ENCODE assay signal across 8 cellular contexts in the genomic region with DNA sequence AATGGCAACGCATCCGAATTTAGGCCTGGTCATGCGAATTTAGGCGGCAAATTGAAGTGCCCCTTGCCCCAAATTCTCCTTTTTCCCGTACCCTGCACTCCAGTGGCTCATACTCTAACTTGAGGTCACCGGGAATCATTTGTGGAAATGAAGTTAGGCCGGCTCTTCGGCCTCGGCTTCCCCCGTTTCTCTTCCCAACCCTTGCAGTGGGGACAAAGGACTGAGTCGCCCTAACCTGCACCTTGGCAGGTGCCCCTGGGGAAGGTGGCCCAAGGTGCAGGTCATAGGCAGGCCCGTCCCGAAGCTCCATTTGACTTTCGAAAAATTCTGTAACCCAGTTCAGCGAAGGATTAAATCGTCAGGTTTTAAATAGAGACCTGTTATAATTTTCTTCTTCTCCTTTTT. TPM values are rescaled to one million over a fixed set of nuclear protein-coding genes. Genes with fewer than 3 reads are reported as not detected.
DNase-seq lines count a peak whose midpoint lies in the region; ATAC-seq, FAIRE-seq and TF ChIP-seq lines count a peak whose summit lies in the region.

No MANE protein-coding gene starts in this region.

- no peak for TF ChIP-seq CTCF in keratinocyte (optimal IDR thresholded peaks at IDR 0.05 in 1 of 3, IDR thresholded peaks at IDR 0.05 in 1 of 3, conservative IDR thresholded peaks at IDR 0.05 in 1 of 3; ENCODE audit: extremely low read depth in 1 of 3, insufficient read depth in 2 of 3, low read length in 3 of 3)

- peak overlapping the region; percentile 81 for H3K4me3 Mint-ChIP-seq in activated naive CD4-positive, alpha-beta T cell treated with anti-CD3 and anti-CD28 coated beads, Interleukin-2, amount 10 ng/mL, durations not matched to agents 7 days and 5 days
- H3K4me3 Mint-ChIP-seq in activated naive CD8-positive, alpha-beta T cell, result peak overlapping the region; percentile 88

- peak overlapping the region; percentile 73 for H3K27ac Mint-ChIP-seq in activated naive CD4-positive, alpha-beta T cell treated with anti-CD3 and anti-CD28 coated beads, Interleukin-2, amount 10 ng/mL, durations not matched to agents 7 days and 5 days
- peak overlapping the region; percentile 80 for H3K27ac Mint-ChIP-seq in activated naive CD8-positive, alpha-beta T cell

- H2AFZ ChIP-seq in keratinocyte (ENCODE audit: control insufficient read depth, low read length), result peak overlapping the region; percentile 93

- H3K9me1 ChIP-seq in keratinocyte (ENCODE audit: control insufficient read depth, extremely low read depth, insufficient read depth, low read length), result no peaks in the 10 kb centered on the region

- H3K4me1 ChIP-seq in keratinocyte (ENCODE audit: control insufficient read depth, extremely low read depth, insufficient read depth, low read length), result peaks cover 8% of the 10 kb centered on the region

- H3K36me3 Mint-ChIP-seq in activated naive CD4-positive, alpha-beta T cell treated with anti-CD3 and anti-CD28 coated beads, Interleukin-2, amount 10 ng/mL, durations not matched to agents 7 days and 5 days, result no peaks in the 10 kb centered on the region
- no peaks in the 10 kb centered on the region for H3K36me3 Mint-ChIP-seq in activated naive CD8-positive, alpha-beta T cell

- no peaks in the 10 kb centered on the region for H4K20me1 ChIP-seq in keratinocyte (ENCODE audit: control insufficient read depth, extremely low read depth, insufficient read depth, low read length)

- H3K4me1 Mint-ChIP-seq in activated naive CD4-positive, alpha-beta T cell treated with anti-CD3 and anti-CD28 coated beads, Interleukin-2, amount 10 ng/mL, durations not matched to agents 7 days and 5 days, result peaks cover 23% of the 10 kb centered on the region
- H3K4me1 Mint-ChIP-seq in activated naive CD8-positive, alpha-beta T cell (ENCODE audit: low read depth), result peaks cover 24% of the 10 kb centered on the region

- no peaks in the 10 kb centered on the region for H3K9me3 Mint-ChIP-seq in activated naive CD4-positive, alpha-beta T cell treated with anti-CD3 and anti-CD28 coated beads, Interleukin-2, amount 10 ng/mL, durations not matched to agents 7 days and 5 days
- no peaks in the 10 kb centered on the region for H3K9me3 Mint-ChIP-seq in activated naive CD8-positive, alpha-beta T cell (ENCODE audit: low read depth)

- H3K27me3 ChIP-seq in keratinocyte (ENCODE audit: control insufficient read depth, extremely low read depth, insufficient read depth, low read length), result no peaks in the 10 kb centered on the region

- peak overlapping the region; percentile 97 for H3K4me2 ChIP-seq in keratinocyte (ENCODE audit: control insufficient read depth, extremely low read depth, insufficient read depth, low read depth, low read length)

- no peaks in the 10 kb centered on the region for H3K9me3 ChIP-seq in keratinocyte (ENCODE audit: control insufficient read depth, low read depth, low read length)

- peak overlapping the region; percentile 71 to 82 (median 78) for H3K4me3 ChIP-seq in keratinocyte (ENCODE audit: control insufficient read depth in 2 of 3, extremely low read depth in 1 of 3, insufficient read depth in 2 of 3, low read depth in 1 of 3, low read length in 3 of 3)

- CTCF ChIA-PET in activated naive CD4-positive, alpha-beta T cell treated with anti-CD3 and anti-CD28 coated beads, Interleukin-2, amount 10 ng/mL, durations not matched to agents 7 days and 5 days (lab: Charles Lee), result interaction anchor here (0.9 to 1.8 kb wide), 8 partner anchors 32 to 289 kb away, joined by 3 to 7 read pairs (median 4); no protein-coding TSS in a partner anchor

- peak overlapping the region; percentile 70 for H3K27ac ChIP-seq in keratinocyte (ENCODE audit: control insufficient read depth, insufficient read depth, low read length)
- peak overlapping the region; percentile 92 for H3K27ac ChIP-seq in temporal lobe (ENCODE audit: low read depth, low read length)

- peaks cover 4% of the 10 kb centered on the region for H3K27me3 Mint-ChIP-seq in activated naive CD4-positive, alpha-beta T cell treated with anti-CD3 and anti-CD28 coated beads, Interleukin-2, amount 10 ng/mL, durations not matched to agents 7 days and 5 days
- no peaks in the 10 kb centered on the region for H3K27me3 Mint-ChIP-seq in activated naive CD8-positive, alpha-beta T cell

- no peak for DNase-seq in activated naive CD4-positive, alpha-beta T cell treated with anti-CD3 and anti-CD28 coated beads, Interleukin-2, amount 10 ng/mL, durations not matched to agents 7 days and 5 days
- DNase-seq in activated naive CD4-positive, alpha-beta T cell treated with Interleukin-2 at 50 U/mL for 16 hours, result no peak
- DNase-seq in keratinocyte (ENCODE audit: low read depth, low spot score), result no peak
- DNase-seq in NCI-H524 treated with DMSO at 0.1 percent for 48 hours (lab: John Stamatoyannopoulos, UW), result no peak

- no peak for FAIRE-seq in keratinocyte (lab: Jason Lieb, UNC)

- no peaks in the 10 kb centered on the region for H3K36me3 ChIP-seq in keratinocyte (ENCODE audit: control insufficient read depth in 2 of 2, extremely low read depth in 1 of 2, insufficient read depth in 2 of 2, low read length in 2 of 2)

- no peaks in the 10 kb centered on the region for H3K79me2 ChIP-seq in keratinocyte (ENCODE audit: control insufficient read depth, insufficient read depth, low read length)

- H3K9ac ChIP-seq in keratinocyte (ENCODE audit: control insufficient read depth, extremely low read depth, insufficient read depth, low read length), result peak overlapping the region; percentile 86

- dilution Hi-C loops in keratinocyte (cut with MboI; ENCODE audit: extremely low pct_ligation_motif_present, low sequenced_read_pairs), result no loop called here

- ATAC-seq in HG02798 (IDR thresholded peaks at IDR 0.05; ENCODE audit: poor library complexity, unreplicated experiment) (no peak), HG03108 (IDR thresholded peaks at IDR 0.05; ENCODE audit: unreplicated experiment) (no peak)

RNA-seq across cellular contexts. Expression of a gene that starts 0.8 kb away (rescaled TPM):
- polyA plus RNA-seq in keratinocyte, result 7.3 to 15.9 TPM (median 15.6 TPM) in 3 replicates
- polyA plus RNA-seq in keratinocyte (2011; ENCODE audit: low read depth), result 3.5 TPM
- 9.0 and 17.5 TPM in 2 replicates for polyA plus RNA-seq in keratinocyte (2011; cell fraction: cytosol; rRNA removed)
- polyA plus RNA-seq in keratinocyte (2011; cell fraction: nucleus; rRNA removed), result 6.5 and 9.2 TPM in 2 replicates
- polyA plus RNA-seq in keratinocyte (2012; ENCODE audit: low replicate concordance), result 8.4 and 13.9 TPM in 2 replicates
- 7.5 to 15.1 TPM (median 14.3 TPM) in 3 replicates for polyA minus RNA-seq in keratinocyte
- 12.1 TPM for polyA minus RNA-seq in keratinocyte (2011; cell fraction: cytosol; rRNA and poly(A)+ RNA removed)
- polyA minus RNA-seq in keratinocyte (2011; cell fraction: nucleus; rRNA and poly(A)+ RNA removed), result 2.0 and 4.7 TPM in 2 replicates
- 6.1 TPM for total RNA-seq in temporal lobe

RNA-seq across cellular contexts. Expression of a gene that starts 48.9 kb away (rescaled TPM):
- 71.8 to 144 TPM (median 132 TPM) in 3 replicates for polyA plus RNA-seq in keratinocyte
- 80.5 TPM for polyA plus RNA-seq in keratinocyte (2011; ENCODE audit: low read depth)
- 45.7 and 71.7 TPM in 2 replicates for polyA plus RNA-seq in keratinocyte (2011; cell fraction: cytosol; rRNA removed)
- polyA plus RNA-seq in keratinocyte (2011; cell fraction: nucleus; rRNA removed), result 133 and 164 TPM in 2 replicates
- polyA plus RNA-seq in keratinocyte (2012; ENCODE audit: low replicate concordance), result 50.8 and 60.0 TPM in 2 replicates
- polyA minus RNA-seq in keratinocyte, result 76.7 to 140 TPM (median 112 TPM) in 3 replicates
- polyA minus RNA-seq in keratinocyte (2011; cell fraction: cytosol; rRNA and poly(A)+ RNA removed), result 61.6 TPM
- polyA minus RNA-seq in keratinocyte (2011; cell fraction: nucleus; rRNA and poly(A)+ RNA removed), result 77.6 and 125 TPM in 2 replicates
- 59.7 TPM for total RNA-seq in temporal lobe
